In the genomic region with DNA sequence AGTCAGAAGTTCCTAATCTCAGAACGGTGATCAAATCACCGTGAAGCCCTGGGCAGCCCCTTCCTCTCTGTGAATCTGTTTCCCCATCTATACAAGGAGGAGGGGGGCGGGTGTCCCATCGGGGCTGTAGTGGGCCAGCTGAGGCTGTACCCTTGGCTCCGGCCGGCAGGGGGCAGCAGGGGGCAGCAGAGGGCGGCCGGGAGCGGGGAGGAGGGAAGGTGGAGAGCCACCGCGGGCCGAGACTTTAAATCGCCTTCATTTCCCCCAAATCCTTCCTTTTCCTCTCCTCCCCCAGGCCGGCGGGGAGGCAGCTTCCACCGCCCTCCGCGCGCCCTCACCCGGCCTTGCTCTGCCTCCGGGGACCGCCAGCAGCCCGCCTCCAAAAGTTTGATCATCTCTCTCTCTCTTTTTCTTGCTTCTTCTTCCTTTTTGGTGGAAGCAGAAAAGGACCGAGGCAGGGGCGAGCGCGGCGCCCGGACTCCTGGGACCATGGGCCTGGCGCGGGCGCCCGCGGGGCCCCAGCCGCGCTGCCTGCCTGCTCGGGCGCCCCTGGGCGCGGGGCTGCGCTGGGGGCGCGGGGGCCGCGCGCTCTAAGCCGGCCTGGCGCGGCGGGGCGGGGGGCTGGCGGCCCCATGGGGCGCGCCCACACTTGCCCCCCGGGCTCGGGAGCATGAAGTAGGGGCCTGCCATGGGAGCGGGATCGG, we compare ENCODE assay signal across 1 cellular context.
TF ChIP-seq lines count a peak whose summit lies in the region.

A gene (plus strand): TSS at position 275 of the 704 bp plus-strand sequence. CDS start 414 bp downstream, at position 689.

TF ChIP-seq in HepG2, 621 proteins besides CTCF, POLR2A, EP300 and RAD21 (continued from another document and continues in another):
- TF ChIP-seq, protein P1, sequence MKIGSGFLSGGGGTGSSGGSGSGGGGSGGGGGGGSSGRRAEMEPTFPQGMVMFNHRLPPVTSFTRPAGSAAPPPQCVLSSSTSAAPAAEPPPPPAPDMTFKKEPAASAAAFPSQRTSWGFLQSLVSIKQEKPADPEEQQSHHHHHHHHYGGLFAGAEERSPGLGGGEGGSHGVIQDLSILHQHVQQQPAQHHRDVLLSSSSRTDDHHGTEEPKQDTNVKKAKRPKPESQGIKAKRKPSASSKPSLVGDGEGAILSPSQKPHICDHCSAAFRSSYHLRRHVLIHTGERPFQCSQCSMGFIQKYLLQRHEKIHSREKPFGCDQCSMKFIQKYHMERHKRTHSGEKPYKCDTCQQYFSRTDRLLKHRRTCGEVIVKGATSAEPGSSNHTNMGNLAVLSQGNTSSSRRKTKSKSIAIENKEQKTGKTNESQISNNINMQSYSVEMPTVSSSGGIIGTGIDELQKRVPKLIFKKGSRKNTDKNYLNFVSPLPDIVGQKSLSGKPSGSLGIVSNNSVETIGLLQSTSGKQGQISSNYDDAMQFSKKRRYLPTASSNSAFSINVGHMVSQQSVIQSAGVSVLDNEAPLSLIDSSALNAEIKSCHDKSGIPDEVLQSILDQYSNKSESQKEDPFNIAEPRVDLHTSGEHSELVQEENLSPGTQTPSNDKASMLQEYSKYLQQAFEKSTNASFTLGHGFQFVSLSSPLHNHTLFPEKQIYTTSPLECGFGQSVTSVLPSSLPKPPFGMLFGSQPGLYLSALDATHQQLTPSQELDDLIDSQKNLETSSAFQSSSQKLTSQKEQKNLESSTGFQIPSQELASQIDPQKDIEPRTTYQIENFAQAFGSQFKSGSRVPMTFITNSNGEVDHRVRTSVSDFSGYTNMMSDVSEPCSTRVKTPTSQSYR (CRISPR knock-in tag; IDR thresholded peaks at IDR 0.05; ENCODE audit: borderline replicate concordance) = peak; percentile 30; the same call in 1 of the 2 replicates
- TF ChIP-seq, protein P2, sequence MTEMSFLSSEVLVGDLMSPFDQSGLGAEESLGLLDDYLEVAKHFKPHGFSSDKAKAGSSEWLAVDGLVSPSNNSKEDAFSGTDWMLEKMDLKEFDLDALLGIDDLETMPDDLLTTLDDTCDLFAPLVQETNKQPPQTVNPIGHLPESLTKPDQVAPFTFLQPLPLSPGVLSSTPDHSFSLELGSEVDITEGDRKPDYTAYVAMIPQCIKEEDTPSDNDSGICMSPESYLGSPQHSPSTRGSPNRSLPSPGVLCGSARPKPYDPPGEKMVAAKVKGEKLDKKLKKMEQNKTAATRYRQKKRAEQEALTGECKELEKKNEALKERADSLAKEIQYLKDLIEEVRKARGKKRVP (CRISPR knock-in tag; IDR thresholded peaks at IDR 0.05) = 0 out of 4 replicates have a peak, but pooled peaks of 1 of the 2 experiments have one; percentile 17
- no peak for TF ChIP-seq ZNF549 (CRISPR knock-in tag; IDR thresholded peaks at IDR 0.05)
- no peak for TF ChIP-seq MIXL1 (CRISPR knock-in tag; IDR thresholded peaks at IDR 0.05)
- peak; percentile 25; the same call in 1 of the 2 replicates for TF ChIP-seq ZFY (CRISPR knock-in tag; IDR thresholded peaks at IDR 0.05)
- TF ChIP-seq YY1 (IDR thresholded peaks at IDR 0.05; ENCODE audit: insufficient read depth, insufficient replicate concordance, low read depth, low read length) = peak; percentile 50
- TF ChIP-seq PCBP1 (IDR thresholded peaks at IDR 0.05; ENCODE audit: borderline replicate concordance, low read depth, low read length) = no peak
- TF ChIP-seq SMC3 (IDR thresholded peaks at IDR 0.05; ENCODE audit: low read length) = peak; percentile 33; the same call in 1 of the 2 replicates
- TF ChIP-seq ZFP36 (IDR thresholded peaks at IDR 0.05; ENCODE audit: borderline replicate concordance, low read depth, low read length, partially characterized antibody) = no peak
- TF ChIP-seq NONO (IDR thresholded peaks at IDR 0.05) = no peak
- peak; percentile 55; the same call in 1 of the 2 replicates for TF ChIP-seq NONO (CRISPR knock-in tag; conservative IDR thresholded peaks at IDR 0.05)
- TF ChIP-seq SOX13 (IDR thresholded peaks at IDR 0.05) = no peak
- TF ChIP-seq SOX13 (CRISPR knock-in tag; conservative IDR thresholded peaks at IDR 0.05 in 1 of 2, IDR thresholded peaks at IDR 0.05 in 1 of 2) = peak in 1 of 2 experiments; percentile 24; a peak in 1 of 4 replicates
- TF ChIP-seq, protein P3, sequence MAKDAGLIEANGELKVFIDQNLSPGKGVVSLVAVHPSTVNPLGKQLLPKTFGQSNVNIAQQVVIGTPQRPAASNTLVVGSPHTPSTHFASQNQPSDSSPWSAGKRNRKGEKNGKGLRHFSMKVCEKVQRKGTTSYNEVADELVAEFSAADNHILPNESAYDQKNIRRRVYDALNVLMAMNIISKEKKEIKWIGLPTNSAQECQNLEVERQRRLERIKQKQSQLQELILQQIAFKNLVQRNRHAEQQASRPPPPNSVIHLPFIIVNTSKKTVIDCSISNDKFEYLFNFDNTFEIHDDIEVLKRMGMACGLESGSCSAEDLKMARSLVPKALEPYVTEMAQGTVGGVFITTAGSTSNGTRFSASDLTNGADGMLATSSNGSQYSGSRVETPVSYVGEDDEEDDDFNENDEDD (CRISPR knock-in tag; IDR thresholded peaks at IDR 0.05; ENCODE audit: borderline replicate concordance) = peak; percentile 29; the same call in 1 of the 2 replicates
- TF ChIP-seq ZNF446 (CRISPR knock-in tag; IDR thresholded peaks at IDR 0.05) = 0 out of 2 replicates have a peak, but pooled peaks have one; percentile 10
- no peak for TF ChIP-seq ZSCAN21 (CRISPR knock-in tag; IDR thresholded peaks at IDR 0.05; ENCODE audit: borderline replicate concordance)
- TF ChIP-seq XRCC5 (optimal IDR thresholded peaks at IDR 0.05; ENCODE audit: low read length) = peak; percentile 54
- 0 out of 2 replicates have a peak, but pooled peaks have one; percentile 41 for TF ChIP-seq POLR2G (IDR thresholded peaks at IDR 0.05; ENCODE audit: low read depth, low read length)
- TF ChIP-seq, protein P4, sequence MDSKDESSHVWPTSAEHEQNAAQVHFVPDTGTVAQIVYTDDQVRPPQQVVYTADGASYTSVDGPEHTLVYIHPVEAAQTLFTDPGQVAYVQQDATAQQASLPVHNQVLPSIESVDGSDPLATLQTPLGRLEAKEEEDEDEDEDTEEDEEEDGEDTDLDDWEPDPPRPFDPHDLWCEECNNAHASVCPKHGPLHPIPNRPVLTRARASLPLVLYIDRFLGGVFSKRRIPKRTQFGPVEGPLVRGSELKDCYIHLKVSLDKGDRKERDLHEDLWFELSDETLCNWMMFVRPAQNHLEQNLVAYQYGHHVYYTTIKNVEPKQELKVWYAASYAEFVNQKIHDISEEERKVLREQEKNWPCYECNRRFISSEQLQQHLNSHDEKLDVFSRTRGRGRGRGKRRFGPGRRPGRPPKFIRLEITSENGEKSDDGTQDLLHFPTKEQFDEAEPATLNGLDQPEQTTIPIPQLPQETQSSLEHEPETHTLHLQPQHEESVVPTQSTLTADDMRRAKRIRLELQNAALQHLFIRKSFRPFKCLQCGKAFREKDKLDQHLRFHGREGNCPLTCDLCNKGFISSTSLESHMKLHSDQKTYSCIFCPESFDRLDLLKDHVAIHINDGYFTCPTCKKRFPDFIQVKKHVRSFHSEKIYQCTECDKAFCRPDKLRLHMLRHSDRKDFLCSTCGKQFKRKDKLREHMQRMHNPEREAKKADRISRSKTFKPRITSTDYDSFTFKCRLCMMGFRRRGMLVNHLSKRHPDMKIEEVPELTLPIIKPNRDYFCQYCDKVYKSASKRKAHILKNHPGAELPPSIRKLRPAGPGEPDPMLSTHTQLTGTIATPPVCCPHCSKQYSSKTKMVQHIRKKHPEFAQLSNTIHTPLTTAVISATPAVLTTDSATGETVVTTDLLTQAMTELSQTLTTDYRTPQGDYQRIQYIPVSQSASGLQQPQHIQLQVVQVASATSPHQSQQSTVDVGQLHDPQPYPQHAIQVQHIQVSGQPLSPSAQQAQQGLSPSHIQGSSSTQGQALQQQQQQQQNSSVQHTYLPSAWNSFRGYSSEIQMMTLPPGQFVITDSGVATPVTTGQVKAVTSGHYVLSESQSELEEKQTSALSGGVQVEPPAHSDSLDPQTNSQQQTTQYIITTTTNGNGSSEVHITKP (CRISPR knock-in tag; IDR thresholded peaks at IDR 0.05; ENCODE audit: low read depth) = 0 out of 2 replicates have a peak, but pooled peaks have one; percentile 52
- 0 out of 2 replicates have a peak, but pooled peaks have one; percentile 38 for TF ChIP-seq ZNF776 (CRISPR knock-in tag; IDR thresholded peaks at IDR 0.05)
- peak; percentile 45; the same call in 1 of the 2 replicates for TF ChIP-seq BCL6 (CRISPR knock-in tag; IDR thresholded peaks at IDR 0.05)
- TF ChIP-seq TEAD3 (CRISPR knock-in tag; optimal IDR thresholded peaks at IDR 0.05; ENCODE audit: borderline replicate concordance) = peak; percentile 24
- TF ChIP-seq, protein P5, sequence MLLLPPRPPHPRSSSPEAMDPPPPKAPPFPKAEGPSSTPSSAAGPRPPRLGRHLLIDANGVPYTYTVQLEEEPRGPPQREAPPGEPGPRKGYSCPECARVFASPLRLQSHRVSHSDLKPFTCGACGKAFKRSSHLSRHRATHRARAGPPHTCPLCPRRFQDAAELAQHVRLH (CRISPR knock-in tag; IDR thresholded peaks at IDR 0.05; ENCODE audit: borderline replicate concordance, low read depth) = peak; percentile 47; the same call in 1 of the 2 replicates
- TF ChIP-seq ZNF746 (CRISPR knock-in tag; IDR thresholded peaks at IDR 0.05) = no peak
- TF ChIP-seq ZNF451 (CRISPR knock-in tag; IDR thresholded peaks at IDR 0.05) = no peak
- TF ChIP-seq, protein P6, sequence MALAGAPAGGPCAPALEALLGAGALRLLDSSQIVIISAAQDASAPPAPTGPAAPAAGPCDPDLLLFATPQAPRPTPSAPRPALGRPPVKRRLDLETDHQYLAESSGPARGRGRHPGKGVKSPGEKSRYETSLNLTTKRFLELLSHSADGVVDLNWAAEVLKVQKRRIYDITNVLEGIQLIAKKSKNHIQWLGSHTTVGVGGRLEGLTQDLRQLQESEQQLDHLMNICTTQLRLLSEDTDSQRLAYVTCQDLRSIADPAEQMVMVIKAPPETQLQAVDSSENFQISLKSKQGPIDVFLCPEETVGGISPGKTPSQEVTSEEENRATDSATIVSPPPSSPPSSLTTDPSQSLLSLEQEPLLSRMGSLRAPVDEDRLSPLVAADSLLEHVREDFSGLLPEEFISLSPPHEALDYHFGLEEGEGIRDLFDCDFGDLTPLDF (CRISPR knock-in tag; IDR thresholded peaks at IDR 0.05) = no peak
- 0 out of 2 replicates have a peak, but pooled peaks have one; percentile 7 for TF ChIP-seq FOXA3 (CRISPR knock-in tag; IDR thresholded peaks at IDR 0.05)
- TF ChIP-seq ZNF460 (CRISPR knock-in tag; IDR thresholded peaks at IDR 0.05; ENCODE audit: borderline replicate concordance) = no peak
- TF ChIP-seq, protein P7, sequence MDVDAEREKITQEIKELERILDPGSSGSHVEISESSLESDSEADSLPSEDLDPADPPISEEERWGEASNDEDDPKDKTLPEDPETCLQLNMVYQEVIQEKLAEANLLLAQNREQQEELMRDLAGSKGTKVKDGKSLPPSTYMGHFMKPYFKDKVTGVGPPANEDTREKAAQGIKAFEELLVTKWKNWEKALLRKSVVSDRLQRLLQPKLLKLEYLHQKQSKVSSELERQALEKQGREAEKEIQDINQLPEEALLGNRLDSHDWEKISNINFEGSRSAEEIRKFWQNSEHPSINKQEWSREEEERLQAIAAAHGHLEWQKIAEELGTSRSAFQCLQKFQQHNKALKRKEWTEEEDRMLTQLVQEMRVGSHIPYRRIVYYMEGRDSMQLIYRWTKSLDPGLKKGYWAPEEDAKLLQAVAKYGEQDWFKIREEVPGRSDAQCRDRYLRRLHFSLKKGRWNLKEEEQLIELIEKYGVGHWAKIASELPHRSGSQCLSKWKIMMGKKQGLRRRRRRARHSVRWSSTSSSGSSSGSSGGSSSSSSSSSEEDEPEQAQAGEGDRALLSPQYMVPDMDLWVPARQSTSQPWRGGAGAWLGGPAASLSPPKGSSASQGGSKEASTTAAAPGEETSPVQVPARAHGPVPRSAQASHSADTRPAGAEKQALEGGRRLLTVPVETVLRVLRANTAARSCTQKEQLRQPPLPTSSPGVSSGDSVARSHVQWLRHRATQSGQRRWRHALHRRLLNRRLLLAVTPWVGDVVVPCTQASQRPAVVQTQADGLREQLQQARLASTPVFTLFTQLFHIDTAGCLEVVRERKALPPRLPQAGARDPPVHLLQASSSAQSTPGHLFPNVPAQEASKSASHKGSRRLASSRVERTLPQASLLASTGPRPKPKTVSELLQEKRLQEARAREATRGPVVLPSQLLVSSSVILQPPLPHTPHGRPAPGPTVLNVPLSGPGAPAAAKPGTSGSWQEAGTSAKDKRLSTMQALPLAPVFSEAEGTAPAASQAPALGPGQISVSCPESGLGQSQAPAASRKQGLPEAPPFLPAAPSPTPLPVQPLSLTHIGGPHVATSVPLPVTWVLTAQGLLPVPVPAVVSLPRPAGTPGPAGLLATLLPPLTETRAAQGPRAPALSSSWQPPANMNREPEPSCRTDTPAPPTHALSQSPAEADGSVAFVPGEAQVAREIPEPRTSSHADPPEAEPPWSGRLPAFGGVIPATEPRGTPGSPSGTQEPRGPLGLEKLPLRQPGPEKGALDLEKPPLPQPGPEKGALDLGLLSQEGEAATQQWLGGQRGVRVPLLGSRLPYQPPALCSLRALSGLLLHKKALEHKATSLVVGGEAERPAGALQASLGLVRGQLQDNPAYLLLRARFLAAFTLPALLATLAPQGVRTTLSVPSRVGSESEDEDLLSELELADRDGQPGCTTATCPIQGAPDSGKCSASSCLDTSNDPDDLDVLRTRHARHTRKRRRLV (CRISPR knock-in tag; IDR thresholded peaks at IDR 0.05) = no peak
- no peak for TF ChIP-seq SP140L (CRISPR knock-in tag; IDR thresholded peaks at IDR 0.05; ENCODE audit: borderline replicate concordance)
- no peak for TF ChIP-seq ZNF564 (CRISPR knock-in tag; IDR thresholded peaks at IDR 0.05)
- TF ChIP-seq, protein P8, sequence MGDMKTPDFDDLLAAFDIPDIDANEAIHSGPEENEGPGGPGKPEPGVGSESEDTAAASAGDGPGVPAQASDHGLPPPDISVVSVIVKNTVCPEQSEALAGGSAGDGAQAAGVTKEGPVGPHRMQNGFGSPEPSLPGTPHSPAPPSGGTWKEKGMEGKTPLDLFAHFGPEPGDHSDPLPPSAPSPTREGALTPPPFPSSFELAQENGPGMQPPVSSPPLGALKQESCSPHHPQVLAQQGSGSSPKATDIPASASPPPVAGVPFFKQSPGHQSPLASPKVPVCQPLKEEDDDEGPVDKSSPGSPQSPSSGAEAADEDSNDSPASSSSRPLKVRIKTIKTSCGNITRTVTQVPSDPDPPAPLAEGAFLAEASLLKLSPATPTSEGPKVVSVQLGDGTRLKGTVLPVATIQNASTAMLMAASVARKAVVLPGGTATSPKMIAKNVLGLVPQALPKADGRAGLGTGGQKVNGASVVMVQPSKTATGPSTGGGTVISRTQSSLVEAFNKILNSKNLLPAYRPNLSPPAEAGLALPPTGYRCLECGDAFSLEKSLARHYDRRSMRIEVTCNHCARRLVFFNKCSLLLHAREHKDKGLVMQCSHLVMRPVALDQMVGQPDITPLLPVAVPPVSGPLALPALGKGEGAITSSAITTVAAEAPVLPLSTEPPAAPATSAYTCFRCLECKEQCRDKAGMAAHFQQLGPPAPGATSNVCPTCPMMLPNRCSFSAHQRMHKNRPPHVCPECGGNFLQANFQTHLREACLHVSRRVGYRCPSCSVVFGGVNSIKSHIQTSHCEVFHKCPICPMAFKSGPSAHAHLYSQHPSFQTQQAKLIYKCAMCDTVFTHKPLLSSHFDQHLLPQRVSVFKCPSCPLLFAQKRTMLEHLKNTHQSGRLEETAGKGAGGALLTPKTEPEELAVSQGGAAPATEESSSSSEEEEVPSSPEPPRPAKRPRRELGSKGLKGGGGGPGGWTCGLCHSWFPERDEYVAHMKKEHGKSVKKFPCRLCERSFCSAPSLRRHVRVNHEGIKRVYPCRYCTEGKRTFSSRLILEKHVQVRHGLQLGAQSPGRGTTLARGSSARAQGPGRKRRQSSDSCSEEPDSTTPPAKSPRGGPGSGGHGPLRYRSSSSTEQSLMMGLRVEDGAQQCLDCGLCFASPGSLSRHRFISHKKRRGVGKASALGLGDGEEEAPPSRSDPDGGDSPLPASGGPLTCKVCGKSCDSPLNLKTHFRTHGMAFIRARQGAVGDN (CRISPR knock-in tag; IDR thresholded peaks at IDR 0.05) = peak; percentile 59
